Comparison of ENCODE assay signal across 7 cellular contexts in genomic region chr1:84107538-84107937, GRCh38. TPM values are rescaled to one million over a fixed set of nuclear protein-coding genes. Genes with fewer than 3 reads are reported as not detected.
DNase-seq lines count a peak whose midpoint lies in the region; ATAC-seq and TF ChIP-seq lines count a peak whose summit lies in the region.
"Not testable (repeated sequence)": the region's sequence is repeated elsewhere in the genome, so short reads cannot be mapped to it uniquely, and the experiment has no call there.

No MANE protein-coding gene starts in this region.

- not testable (repeated sequence) for H2AFZ ChIP-seq in PC-3 (ENCODE audit: low read length)
- H2AFZ ChIP-seq in mammary epithelial cell (ENCODE audit: low read depth, low read length) = peak overlapping the region; percentile 23

- POLR2A ChIA-PET in PC-3 (lab: Charles Lee; ENCODE audit: unreplicated experiment) = not testable (repeated sequence)

- not testable (repeated sequence) for TF ChIP-seq CTCF in PC-3 (conservative IDR thresholded peaks at IDR 0.05; ENCODE audit: low read depth, low read length); mammary epithelial cell (conservative IDR thresholded peaks at IDR 0.05 in 1 of 2, IDR thresholded peaks at IDR 0.05 in 1 of 2; ENCODE audit: extremely low read depth in 1 of 2, insufficient read depth in 1 of 2, low read depth in 1 of 2, low read length in 2 of 2)

- intact Hi-C loops in PC-3 (cut with micrococcal nuclease); mammary epithelial cell (cut with micrococcal nuclease): not testable (repeated sequence)

- H3K36me3 ChIP-seq in PC-3 (ENCODE audit: low read depth, low read length); mammary epithelial cell (ENCODE audit: insufficient read depth, low read length): not testable (repeated sequence)

- ATAC-seq in GM18502 (IDR thresholded peaks at IDR 0.05; ENCODE audit: poor library complexity, unreplicated experiment) (peak; percentile 81), GM19397 (IDR thresholded peaks at IDR 0.05; ENCODE audit: unreplicated experiment) (peak; percentile 42), HG02623 (IDR thresholded peaks at IDR 0.05; ENCODE audit: unreplicated experiment) (peak; percentile 51), HG03354 (IDR thresholded peaks at IDR 0.05; ENCODE audit: poor library complexity, severe bottlenecking, unreplicated experiment) (peak; percentile 69), PC-3 (peak; percentile 80)

- dilution Hi-C loops in mammary epithelial cell (cut with HindIII; ENCODE audit: low sequenced_read_pairs) = not testable (repeated sequence)

- CTCF ChIA-PET in PC-3 (lab: Charles Lee); mammary epithelial cell (lab: Charles Lee; ENCODE audit: low non-redundant PET): not testable (repeated sequence)

- not testable (repeated sequence) for H3K4me3 ChIP-seq in PC-3 (ENCODE audit: low read length); mammary epithelial cell (replicated peaks in 1 of 3; ENCODE audit: insufficient read depth in 1 of 3, low read depth in 2 of 3, low read length in 3 of 3)

- H3K4me1 ChIP-seq in PC-3 (ENCODE audit: insufficient read depth, low read length) (peaks cover 21% of the 10 kb centered on the region), mammary epithelial cell (ENCODE audit: insufficient read depth, low read length) (peaks cover 23% of the 10 kb centered on the region)

- H3K9ac ChIP-seq in PC-3 (ENCODE audit: low read length); mammary epithelial cell (ENCODE audit: insufficient read depth, low read length): not testable (repeated sequence)

- not testable (repeated sequence) for H3K9me3 ChIP-seq in PC-3 (ENCODE audit: low read length); mammary epithelial cell (replicated peaks; ENCODE audit: insufficient read depth, low read length)

- in situ Hi-C loops in mammary epithelial cell (cut with MboI; ENCODE audit: low sequenced_read_pairs in 2 of 2) = not testable (repeated sequence)

- not testable (repeated sequence) for H3K27me3 ChIP-seq in PC-3 (ENCODE audit: low read length); mammary epithelial cell (ENCODE audit: insufficient read depth, low read length)

- H3K4me2 ChIP-seq in PC-3 (ENCODE audit: low read length) (peak overlapping the region; percentile 47), mammary epithelial cell (ENCODE audit: insufficient read depth, low read depth, low read length) (peak overlapping the region; percentile 48)

- H3K79me2 ChIP-seq in PC-3 (ENCODE audit: low read length); mammary epithelial cell (ENCODE audit: insufficient read depth, low read length): not testable (repeated sequence)

- H3F3A ChIP-seq in PC-3 (ENCODE audit: low read length, unreplicated experiment) = not testable (repeated sequence)

- 0% methylated on average over 1 of the region's 1 CpG for WGBS in mammary epithelial cell (ENCODE audit: low coverage, missing lambda C conversion rate)

- H4K20me1 ChIP-seq in PC-3 (ENCODE audit: low read length); mammary epithelial cell (ENCODE audit: insufficient read depth, low read length): not testable (repeated sequence)

- DNase-seq in PC-3 (peak; percentile 79), mammary epithelial cell (peak; percentile 76), foreskin melanocyte (peak; percentile 68)

- peak overlapping the region; percentile 33 for H3K27ac ChIP-seq in PC-3 (ENCODE audit: low read length)
- H3K27ac ChIP-seq in mammary epithelial cell (ENCODE audit: insufficient read depth, low read depth, low read length) = peak overlapping the region; percentile 66

- not testable (repeated sequence) for H3K9me2 ChIP-seq in PC-3 (replicated peaks; ENCODE audit: low read length)

- BruUV-seq in PC-3 (replicated peaks; lab: Mats Ljungman, UMichigan); mammary epithelial cell (replicated peaks; lab: Mats Ljungman, UMichigan): not testable (repeated sequence)

RNA-seq across cellular contexts. Expression of gene PRKACB, which starts 36.5 kb away (rescaled TPM):
- total RNA-seq in PC-3 (2014; rRNA removed) (7.8 and 8.3 TPM in 2 replicates), mammary epithelial cell (10 to 100 TPM; 25.3 to 29.0 TPM)
- polyA plus RNA-seq in mammary epithelial cell = 8.9 TPM
- polyA minus RNA-seq in mammary epithelial cell = 11.3 TPM
